ENCODE assay signal across 1 cellular context in the genomic region with DNA sequence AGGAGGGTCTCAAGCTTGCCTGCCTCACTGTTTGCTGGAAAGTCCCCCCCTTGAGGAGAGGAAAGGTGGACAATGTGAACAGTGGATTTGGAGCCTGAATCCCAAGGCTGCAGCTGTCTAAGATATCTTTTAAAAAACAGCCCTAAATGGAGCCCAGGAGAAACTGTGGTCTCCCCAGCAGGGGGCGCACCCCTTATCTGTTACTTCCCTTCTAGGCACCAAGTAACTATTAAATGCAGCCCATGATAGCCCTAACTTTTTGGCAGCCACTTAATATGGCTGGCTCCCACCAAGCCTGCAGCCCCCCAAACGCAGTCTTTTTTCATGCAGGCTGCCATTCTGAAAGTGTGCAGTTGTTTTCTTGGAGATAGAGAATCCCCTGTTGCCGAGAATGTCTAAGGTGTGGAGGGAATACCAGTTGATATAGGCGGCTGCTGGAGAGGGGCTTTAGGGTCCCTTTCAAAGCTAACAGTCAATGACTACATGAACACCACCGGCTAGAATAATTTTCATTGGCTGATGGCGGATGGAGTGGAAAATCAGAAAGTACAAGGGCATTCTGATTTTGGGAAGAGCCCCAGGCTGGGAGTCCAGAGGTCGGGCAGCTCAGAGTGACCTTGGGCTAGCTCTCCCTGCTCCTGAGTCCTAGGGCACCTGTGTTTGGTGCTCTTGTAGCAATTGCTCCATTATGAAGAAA.
TF ChIP-seq lines count a peak whose summit lies in the region.

No MANE protein-coding gene starts in this region.

TF ChIP-seq in Ishikawa, 13 proteins besides CTCF, POLR2A, EP300 and RAD21 (continued from another document):
- TF ChIP-seq NFIC (IDR thresholded peaks at IDR 0.05): no peak
- TF ChIP-seq EGR1 (IDR thresholded peaks at IDR 0.05): no peak
